10 cellular contexts compared by ENCODE assay signal in the genomic region with DNA sequence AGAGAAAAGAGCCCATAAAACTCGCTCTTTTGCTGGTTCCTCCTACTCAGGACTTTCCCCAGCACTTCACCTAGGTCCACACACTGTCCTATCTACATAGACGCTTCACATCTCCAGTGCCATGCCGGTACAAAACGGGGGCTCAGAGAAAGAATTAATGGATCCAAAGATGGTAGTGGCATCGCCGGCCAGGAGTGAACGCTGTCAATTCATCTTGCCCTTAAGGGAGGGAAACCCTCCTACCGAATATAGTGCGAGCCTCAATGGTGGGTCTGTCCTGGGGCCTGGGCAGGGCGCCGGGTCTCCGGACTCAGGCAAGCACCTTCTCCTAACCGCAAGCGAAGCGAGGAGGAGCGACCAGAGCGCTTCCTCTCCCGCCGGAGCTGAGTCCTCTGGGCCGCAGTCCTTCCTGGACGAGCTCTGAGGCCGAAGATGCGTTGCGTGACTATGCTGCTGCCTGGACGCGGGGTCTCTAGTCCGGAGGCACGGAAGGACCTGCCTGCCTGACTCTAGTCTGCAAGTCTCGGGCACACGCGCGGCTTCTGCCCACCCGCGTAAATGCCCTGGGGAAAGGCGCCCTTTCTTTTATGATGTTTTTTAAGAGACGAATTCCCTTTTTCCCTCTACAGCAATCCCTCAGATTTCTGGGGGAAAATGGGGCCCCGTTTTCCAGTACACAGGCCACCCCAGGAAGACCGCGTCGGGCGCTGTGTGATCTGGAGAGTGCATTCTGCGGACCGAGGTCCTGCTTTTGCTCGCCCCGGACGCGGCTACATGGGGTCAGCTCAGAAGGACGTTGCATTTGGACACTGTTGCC.
DNase-seq lines count a peak whose midpoint lies in the region; ATAC-seq and TF ChIP-seq lines count a peak whose summit lies in the region.
"Had no signal": no experiment of that assay in that cellular context is flagged by ENCODE, and none has a peak within 500 bp of the region (broad histone marks: within the 10 kb centered on the region; RNA-seq: fewer than 3 reads in every experiment).

No MANE protein-coding gene starts in this region.

- no peaks in the 10 kb centered on the region for H3K36me3 Mint-ChIP-seq in activated T-cell treated with anti-CD3 and anti-CD28 coated beads, Interleukin-2, amount 50 U/mL, for 4 hours (ENCODE audit: insufficient read depth)
- H3K36me3 Mint-ChIP-seq in dendritic cell treated with granulocyte-macrophage colony-stimulating factor and Interleukin-4, amounts not matched to agents 40 ng/mL and 50 ng/mL, for 4 days (ENCODE audit: low read depth), result peaks cover 10% of the 10 kb centered on the region
- H3K36me3 Mint-ChIP-seq in mesothelial cell of epicardium, result no peaks in the 10 kb centered on the region

- peaks cover 50% of the 10 kb centered on the region for H3K27me3 Mint-ChIP-seq in activated T-cell treated with anti-CD3 and anti-CD28 coated beads, Interleukin-2, amount 50 U/mL, for 4 hours (ENCODE audit: low read depth)
- peaks cover 33% of the 10 kb centered on the region for H3K27me3 Mint-ChIP-seq in dendritic cell treated with granulocyte-macrophage colony-stimulating factor and Interleukin-4, amounts not matched to agents 40 ng/mL and 50 ng/mL, for 4 days
- peaks cover 97% of the 10 kb centered on the region for H3K27me3 Mint-ChIP-seq in mesothelial cell of epicardium (ENCODE audit: low read depth)

- H3K27me3 ChIP-seq in tibial artery, result peaks cover 0 to 72% of the 10 kb centered on the region in 2 donors
- no peaks in the 10 kb centered on the region for H3K27me3 ChIP-seq in Peyer's patch

- H3K4me1 ChIP-seq in tibial artery (peaks cover 0 to 18% (median 12%) of the 10 kb centered on the region in 4 donors), Peyer's patch (peaks cover 0 to 13% (median 3%) of the 10 kb centered on the region in 4 donors)

- in situ Hi-C loops in G401 (cut with HindIII; ENCODE audit: low sequenced_read_pairs), result no loop called here

- peak in 1 of 2 donors; percentile 33 for ATAC-seq in activated T-cell treated with anti-CD3 and anti-CD28 coated beads, Interleukin-2, amount 50 U/mL, for 4 hours
- no peak for ATAC-seq in HG03469 (IDR thresholded peaks at IDR 0.05; ENCODE audit: unreplicated experiment)
- ATAC-seq: gastroesophageal sphincter had no signal

- H3K4me3 Mint-ChIP-seq in activated T-cell treated with anti-CD3 and anti-CD28 coated beads, Interleukin-2, amount 50 U/mL, for 4 hours, result peak overlapping the region; percentile 33
- peak overlapping the region; percentile 71 for H3K4me3 Mint-ChIP-seq in dendritic cell treated with granulocyte-macrophage colony-stimulating factor and Interleukin-4, amounts not matched to agents 40 ng/mL and 50 ng/mL, for 4 days
- peak overlapping the region; percentile 55 for H3K4me3 Mint-ChIP-seq in mesothelial cell of epicardium

- no peak for DNase-seq in activated T-cell treated with anti-CD3 and anti-CD28 coated beads, Interleukin-2, amount 50 U/mL, for 4 hours
- DNase-seq in activated T-cell treated with anti-CD3 and anti-CD28 coated beads for 4 hours, result no peak
- peak in 1 of 2 experiments; percentile 42 for DNase-seq in mesothelial cell of epicardium (ENCODE audit: low spot score in 2 of 2, unreplicated experiment in 2 of 2)
- DNase-seq in tibial artery, result peak in 1 of 2 donors; percentile 27
- DNase-seq in G401 (ENCODE audit: low spot score), result no peak
- no peak for DNase-seq in Peyer's patch
- DNase-seq: anterior cingulate cortex had no signal

- no peaks in the 10 kb centered on the region for H3K36me3 ChIP-seq in tibial artery
- no peaks in the 10 kb centered on the region for H3K36me3 ChIP-seq in Peyer's patch
- H3K36me3 ChIP-seq: gastroesophageal sphincter had no signal

- peaks cover 23% of the 10 kb centered on the region for H3K4me1 Mint-ChIP-seq in activated T-cell treated with anti-CD3 and anti-CD28 coated beads, Interleukin-2, amount 50 U/mL, for 4 hours (ENCODE audit: low read depth)
- peaks cover 82% of the 10 kb centered on the region for H3K4me1 Mint-ChIP-seq in dendritic cell treated with granulocyte-macrophage colony-stimulating factor and Interleukin-4, amounts not matched to agents 40 ng/mL and 50 ng/mL, for 4 days (ENCODE audit: low read depth)
- peaks cover 12% of the 10 kb centered on the region for H3K4me1 Mint-ChIP-seq in mesothelial cell of epicardium

- H3K27ac Mint-ChIP-seq in dendritic cell treated with granulocyte-macrophage colony-stimulating factor and Interleukin-4, amounts not matched to agents 40 ng/mL and 50 ng/mL, for 4 days, result peak overlapping the region; percentile 95
- no peak overlapping the region for H3K27ac Mint-ChIP-seq in mesothelial cell of epicardium

- H3K27ac ChIP-seq in tibial artery, result no peak overlapping the region
- H3K27ac ChIP-seq in Peyer's patch, result no peak overlapping the region
- H3K27ac ChIP-seq: gastroesophageal sphincter had no signal

- H3K9me3 Mint-ChIP-seq in activated T-cell treated with anti-CD3 and anti-CD28 coated beads, Interleukin-2, amount 50 U/mL, for 4 hours, result no peaks in the 10 kb centered on the region
- H3K9me3 Mint-ChIP-seq in dendritic cell treated with granulocyte-macrophage colony-stimulating factor and Interleukin-4, amounts not matched to agents 40 ng/mL and 50 ng/mL, for 4 days, result no peaks in the 10 kb centered on the region
- H3K9me3 Mint-ChIP-seq in mesothelial cell of epicardium, result no peaks in the 10 kb centered on the region

- no peak for TF ChIP-seq CTCF in mesothelial cell of epicardium (IDR thresholded peaks at IDR 0.05; ENCODE audit: unreplicated experiment)
- TF ChIP-seq CTCF in tibial artery (IDR thresholded peaks at IDR 0.05), result no peak
- TF ChIP-seq CTCF in Peyer's patch (IDR thresholded peaks at IDR 0.05), result no peak

- intact Hi-C loops in dendritic cell treated with granulocyte-macrophage colony-stimulating factor and Interleukin-4, amounts not matched to agents 40 ng/mL and 50 ng/mL, for 4 days (cut with micrococcal nuclease), result no loop called here
- intact Hi-C loops in tibial artery (cut with DNase I; ENCODE audit: low total_unique reads), result no loop called here

- peak overlapping the region; percentile 0 to 20 for H3K4me3 ChIP-seq in tibial artery
- H3K4me3 ChIP-seq in Peyer's patch, result peak overlapping the region in 1 of 4 donors; percentile 9

- H3K9me3 ChIP-seq in tibial artery (no peaks in the 10 kb centered on the region), Peyer's patch (no peaks in the 10 kb centered on the region)
- H3K9me3 ChIP-seq: gastroesophageal sphincter had no signal

- TF ChIP-seq POLR2A in Peyer's patch (IDR thresholded peaks at IDR 0.05), result no peak
